Comparison of ENCODE assay signal across 8 cellular contexts in the genomic region with DNA sequence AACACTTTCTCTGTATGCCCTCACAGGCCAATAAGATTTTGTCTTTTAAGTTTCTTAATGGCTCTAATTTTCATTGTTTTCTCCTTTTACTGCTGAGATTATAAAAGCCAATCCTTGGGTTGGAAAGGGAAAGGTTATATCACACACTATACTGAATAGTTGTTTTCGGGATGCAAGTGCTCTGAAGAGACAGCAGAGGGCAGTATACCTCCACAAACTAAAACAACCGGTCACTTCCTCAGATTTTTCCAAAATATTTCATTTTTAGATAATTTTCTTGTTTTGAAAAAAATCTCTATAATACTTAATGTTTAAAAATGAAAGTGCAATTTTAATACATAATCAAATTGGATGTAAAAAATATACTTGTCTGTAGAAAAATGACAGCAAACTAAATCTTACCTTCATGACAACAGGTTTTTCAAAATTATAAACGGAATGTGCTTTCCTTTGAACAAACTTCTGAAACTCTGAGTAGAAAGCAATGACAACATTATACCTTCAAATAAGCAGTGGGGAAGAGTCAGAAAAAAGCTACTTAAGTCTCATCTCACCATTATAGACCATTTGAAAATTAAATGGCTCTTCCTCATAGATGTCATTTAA.
DNase-seq lines count a peak whose midpoint lies in the region; ATAC-seq, FAIRE-seq and TF ChIP-seq lines count a peak whose summit lies in the region.

No MANE protein-coding gene starts in this region.

- no peak overlapping the region for H3K27ac ChIP-seq in RWPE2 (ENCODE audit: poor library complexity, severe bottlenecking)
- H3K27ac ChIP-seq in pancreas, result no peak overlapping the region

- ATAC-seq in natural killer cell (peak in 2 of 3 donors; percentile 71 to 74), HG03432 (IDR thresholded peaks at IDR 0.05; ENCODE audit: unreplicated experiment) (peak; percentile 85), RWPE2 (ENCODE audit: low read depth) (no peak), pancreas (peak; percentile 69 to 92 (median 88))
- ATAC-seq in natural killer cell treated with Interleukin-12 subunit alpha and Interleukin-12 subunit beta and Interleukin-15 and Interleukin-18, amount 100 ng/mL, for 72 hours, result no peak

- peak; percentile 97 for FAIRE-seq in pancreas (lab: Jason Lieb, UNC)

- no peaks in the 10 kb centered on the region for H3K4me1 ChIP-seq in RWPE2 (ENCODE audit: insufficient read depth, poor library complexity, severe bottlenecking)
- H3K4me1 ChIP-seq in pancreas, result no peaks in the 10 kb centered on the region

- H3K27ac Mint-ChIP-seq in natural killer cell, result no peak overlapping the region
- no peak overlapping the region for H3K27ac Mint-ChIP-seq in natural killer cell treated with Interleukin-12 subunit alpha and Interleukin-12 subunit beta and Interleukin-15 and Interleukin-18, amount 100 ng/mL, for 72 hours

- no peak overlapping the region for H3K4me3 Mint-ChIP-seq in natural killer cell
- H3K4me3 Mint-ChIP-seq in natural killer cell treated with Interleukin-12 subunit alpha and Interleukin-12 subunit beta and Interleukin-15 and Interleukin-18, amount 100 ng/mL, for 72 hours, result no peak overlapping the region

- H3K27me3 Mint-ChIP-seq in natural killer cell (ENCODE audit: low read depth in 2 of 2), result no peaks in the 10 kb centered on the region
- no peaks in the 10 kb centered on the region for H3K27me3 Mint-ChIP-seq in natural killer cell treated with Interleukin-12 subunit alpha and Interleukin-12 subunit beta and Interleukin-15 and Interleukin-18, amount 100 ng/mL, for 72 hours

- no peaks in the 10 kb centered on the region for H3K4me1 Mint-ChIP-seq in natural killer cell
- H3K4me1 Mint-ChIP-seq in natural killer cell treated with Interleukin-12 subunit alpha and Interleukin-12 subunit beta and Interleukin-15 and Interleukin-18, amount 100 ng/mL, for 72 hours (ENCODE audit: low read depth in 2 of 2), result no peaks in the 10 kb centered on the region

- no peak for DNase-seq in natural killer cell
- no peak for DNase-seq in natural killer cell treated with Interleukin-12 subunit alpha and Interleukin-12 subunit beta and Interleukin-15 and Interleukin-18, amount 100 ng/mL, for 72 hours (ENCODE audit: low spot score)
- no peak for DNase-seq in RWPE2 (ENCODE audit: low spot score)
- peak; percentile 62 for DNase-seq in fibroblast of peridontal ligament (ENCODE audit: extremely low read depth)
- DNase-seq in pancreas, result no peak
- DNase-seq in activated CD4-positive, alpha-beta T cell treated with anti-CD3 and anti-CD28 coated beads, Interleukin-2, amount 50 U/mL, for 4 hours, result no peak
- no peak for DNase-seq in stimulated activated CD4-positive, alpha-beta T cell treated with anti-CD3 and anti-CD28 coated beads, Interleukin-1b, Interleukin-23, amount 100 ng/mL, for 48 hours

- peaks cover 48% of the 10 kb centered on the region for H3K36me3 ChIP-seq in RWPE2 (ENCODE audit: low read depth)
- H3K36me3 ChIP-seq in pancreas, result no peaks in the 10 kb centered on the region

- H3K4me3 ChIP-seq in RWPE2 (ENCODE audit: severe bottlenecking), result no peak overlapping the region
- no peak overlapping the region for H3K4me3 ChIP-seq in pancreas

- H3K36me3 Mint-ChIP-seq in natural killer cell, result peaks cover 14% of the 10 kb centered on the region
- peaks cover 8% of the 10 kb centered on the region for H3K36me3 Mint-ChIP-seq in natural killer cell treated with Interleukin-12 subunit alpha and Interleukin-12 subunit beta and Interleukin-15 and Interleukin-18, amount 100 ng/mL, for 72 hours

- 37 to 39% methylated on average over 3 of the region's 3 CpGs for WGBS in pancreas, 2 donors

- intact Hi-C loops in natural killer cell (cut with micrococcal nuclease) (loop anchor here (1.0 to 5.0 kb wide), 3 partner anchors 571 to 1624 kb away; no protein-coding TSS in a partner anchor), pancreas (cut with DNase I) (loop anchor here in 1 of 3 donors (10.0 kb wide), 1 partner anchor 1057 kb away; no protein-coding TSS in a partner anchor)

- no peaks in the 10 kb centered on the region for H3K9me3 ChIP-seq in RWPE2 (ENCODE audit: severe bottlenecking)
- no peaks in the 10 kb centered on the region for H3K9me3 ChIP-seq in pancreas

- peak; percentile 99 for TF ChIP-seq CTCF in natural killer cell (IDR thresholded peaks at IDR 0.05)
- peak; percentile 95 for TF ChIP-seq CTCF in RWPE2 (IDR thresholded peaks at IDR 0.05; ENCODE audit: poor library complexity, severe bottlenecking)
- peak; percentile 61 to 84 (median 66) for TF ChIP-seq CTCF in pancreas (IDR thresholded peaks at IDR 0.05)

- H3K27me3 ChIP-seq in RWPE2 (ENCODE audit: insufficient read depth, poor library complexity, severe bottlenecking), result no peaks in the 10 kb centered on the region
- H3K27me3 ChIP-seq in pancreas, result no peaks in the 10 kb centered on the region

- H3K9me3 Mint-ChIP-seq in natural killer cell, result no peaks in the 10 kb centered on the region
- H3K9me3 Mint-ChIP-seq in natural killer cell treated with Interleukin-12 subunit alpha and Interleukin-12 subunit beta and Interleukin-15 and Interleukin-18, amount 100 ng/mL, for 72 hours, result no peaks in the 10 kb centered on the region

Comparison
In these comparisons a context has a peak if more than half of its experiments do, and no peak if none do; other contexts are left out.
1. ATAC-seq: peak in natural killer cell (2 of 3), HG03432 (single experiment) and pancreas (4 of 4); none in natural killer cell treated with Interleukin-12 subunit alpha and Interleukin-12 subunit beta and Interleukin-15 and Interleukin-18, amount 100 ng/mL, for 72 hours (0 of 2) and RWPE2 (single experiment).
2. Peak in every context shown above with its lines, with median percentiles within 50 percentile points of each other: CTCF ChIP-seq.